11 cellular contexts compared by ENCODE assay signal in genomic region chr12:122106891-122107660, GRCh38. TPM values are rescaled to one million over a fixed set of nuclear protein-coding genes. Genes with fewer than 3 reads are reported as not detected.
DNase-seq lines count a peak whose midpoint lies in the region; ATAC-seq and TF ChIP-seq lines count a peak whose summit lies in the region.
"Had no signal": no experiment of that assay in that cellular context is flagged by ENCODE, and none has a peak within 500 bp of the region (broad histone marks: within the 10 kb centered on the region; RNA-seq: fewer than 3 reads in every experiment).

No MANE protein-coding gene starts in this region.

- peaks cover 29% of the 10 kb centered on the region for H3K36me3 Mint-ChIP-seq in activated naive CD8-positive, alpha-beta T cell treated with anti-CD3 and anti-CD28 coated beads for 36 hours
- H3K36me3 Mint-ChIP-seq in stimulated activated naive B cell treated with anti-CD40 and anti-IgM and Interleukin-4, amounts not matched to agents 10 μg/mL and 1 μg/mL and 100 μg/mL, for 72 hours, result peaks cover 5 to 13% of the 10 kb centered on the region in 2 donors

- H3K27ac Mint-ChIP-seq in activated naive CD8-positive, alpha-beta T cell treated with anti-CD3 and anti-CD28 coated beads for 36 hours, result peak overlapping the region; percentile 91
- H3K27ac Mint-ChIP-seq in stimulated activated naive B cell treated with anti-CD40 and anti-IgM and Interleukin-4, amounts not matched to agents 10 μg/mL and 1 μg/mL and 100 μg/mL, for 72 hours, result no peak overlapping the region
- H3K27ac Mint-ChIP-seq: activated T-helper 2 cell treated with anti-CD3 and anti-CD28 coated beads, Interferon-gamma antibody, Interleukin-2, Interleukin-4, amounts not matched to agents 10 μg/mL and 5 μg/mL and 100 μg/mL, durations not matched to agents 14 hours and 24 hours and 36 hours had no signal

- no peaks in the 10 kb centered on the region for H3K27me3 Mint-ChIP-seq in activated naive CD8-positive, alpha-beta T cell treated with anti-CD3 and anti-CD28 coated beads for 36 hours
- no peaks in the 10 kb centered on the region for H3K27me3 Mint-ChIP-seq in stimulated activated naive B cell treated with anti-CD40 and anti-IgM and Interleukin-4, amounts not matched to agents 10 μg/mL and 1 μg/mL and 100 μg/mL, for 72 hours

- no peak for TF ChIP-seq EP300 in tibial nerve (IDR thresholded peaks at IDR 0.05)

- H3K27ac ChIP-seq in AG04450 (ENCODE audit: low read depth, low read length) (peak overlapping the region; percentile 52), tibial nerve (no peak overlapping the region)

- no peak for TF ChIP-seq CTCF in AG04450 (IDR thresholded peaks at IDR 0.05; ENCODE audit: low read depth, low read length)
- TF ChIP-seq CTCF in tibial nerve (IDR thresholded peaks at IDR 0.05), result no peak

- no peak for DNase-seq in AG04450 (ENCODE audit: low read depth, low spot score)
- DNase-seq in NCI-H1092 treated with DMSO at 0.1 percent for 48 hours (lab: John Stamatoyannopoulos, UW), result peak; percentile 65
- no peak for DNase-seq in activated naive CD8-positive, alpha-beta T cell treated with anti-CD3 and anti-CD28 coated beads for 36 hours
- DNase-seq in kidney tubule cell (ENCODE audit: low spot score), result peak; percentile 39
- no peak for DNase-seq in UCSD-AML1 (lab: John Stamatoyannopoulos, UW; ENCODE audit: unreplicated experiment)
- no peak for DNase-seq in tibial nerve (ENCODE audit: low spot score in 2 of 2)
- DNase-seq in C1 segment of cervical spinal cord (lab: John Stamatoyannopoulos, UW), result no peak
- DNase-seq in stimulated activated naive B cell treated with anti-CD40 and anti-IgM and Interleukin-4, amounts not matched to agents 10 μg/mL and 1 μg/mL and 100 μg/mL, for 72 hours, result no peak
- DNase-seq: DND-41, NCI-H226 had no signal

- TF ChIP-seq POLR2A in tibial nerve (IDR thresholded peaks at IDR 0.05), result no peak

- H3K9me3 ChIP-seq in AG04450 (ENCODE audit: control insufficient read depth, insufficient read depth, low read length) (no peaks in the 10 kb centered on the region), tibial nerve (no peaks in the 10 kb centered on the region)

- H3K9me3 Mint-ChIP-seq in activated naive CD8-positive, alpha-beta T cell treated with anti-CD3 and anti-CD28 coated beads for 36 hours, result peaks cover 4% of the 10 kb centered on the region
- H3K9me3 Mint-ChIP-seq in stimulated activated naive B cell treated with anti-CD40 and anti-IgM and Interleukin-4, amounts not matched to agents 10 μg/mL and 1 μg/mL and 100 μg/mL, for 72 hours, result no peaks in the 10 kb centered on the region
- H3K9me3 Mint-ChIP-seq: activated T-helper 2 cell treated with anti-CD3 and anti-CD28 coated beads, Interferon-gamma antibody, Interleukin-2, Interleukin-4, amounts not matched to agents 10 μg/mL and 5 μg/mL and 100 μg/mL, durations not matched to agents 14 hours and 24 hours and 36 hours had no signal

- WGBS in tibial nerve, 2 donors, result 51 to 74% methylated on average over 11 to 12 of the region's 13 CpGs

- H3K4me3 ChIP-seq in AG04450 (ENCODE audit: low read depth, low read length) (no peak overlapping the region), tibial nerve (no peak overlapping the region)

- H3K27me3 ChIP-seq in AG04450 (ENCODE audit: control insufficient read depth, insufficient read depth, low read length) (no peaks in the 10 kb centered on the region), tibial nerve (no peaks in the 10 kb centered on the region)

- no peaks in the 10 kb centered on the region for H3K36me3 ChIP-seq in tibial nerve

- H3K4me1 ChIP-seq in tibial nerve, result peaks cover 0 to 37% (median 18%) of the 10 kb centered on the region in 4 donors

- POLR2A ChIA-PET in AG04450 (lab: Yijun Ruan, JAX), result interaction anchor here (0.7 to 1.4 kb wide), 4 partner anchors 9 to 26 kb away, joined by 3 to 6 read pairs (median 4); no protein-coding TSS in a partner anchor

- no peak overlapping the region for H3K4me3 Mint-ChIP-seq in activated naive CD8-positive, alpha-beta T cell treated with anti-CD3 and anti-CD28 coated beads for 36 hours
- no peak overlapping the region for H3K4me3 Mint-ChIP-seq in stimulated activated naive B cell treated with anti-CD40 and anti-IgM and Interleukin-4, amounts not matched to agents 10 μg/mL and 1 μg/mL and 100 μg/mL, for 72 hours

- no peak for ATAC-seq in stimulated activated naive B cell treated with anti-CD40 and anti-IgM and Interleukin-4, amounts not matched to agents 10 μg/mL and 1 μg/mL and 100 μg/mL, for 72 hours (replicated peaks)

- CTCF ChIA-PET in AG04450 (lab: Charles Lee), result interaction anchor here (1.0 kb wide), 1 partner anchor 16 kb away, joined by 4 read pairs; no protein-coding TSS in a partner anchor

- peaks cover 73% of the 10 kb centered on the region for H3K4me1 Mint-ChIP-seq in activated naive CD8-positive, alpha-beta T cell treated with anti-CD3 and anti-CD28 coated beads for 36 hours
- peaks cover 37 to 69% of the 10 kb centered on the region in 2 donors for H3K4me1 Mint-ChIP-seq in stimulated activated naive B cell treated with anti-CD40 and anti-IgM and Interleukin-4, amounts not matched to agents 10 μg/mL and 1 μg/mL and 100 μg/mL, for 72 hours

RNA-seq across cellular contexts. Expression of gene MLXIP, which starts 28.5 kb away (rescaled TPM):
- polyA plus RNA-seq in AG04450 (2011; rRNA removed), result 5.8 and 8.4 TPM in 2 replicates
- 11.4 and 11.9 TPM in 2 replicates for polyA minus RNA-seq in AG04450 (2011; rRNA and poly(A)+ RNA removed)
- 10 to 100 TPM; 29.0 to 30.1 TPM for total RNA-seq in activated naive CD8-positive, alpha-beta T cell treated with anti-CD3 and anti-CD28 coated beads for 36 hours
- 10 to 100 TPM; 22.1 to 57.0 (median 27.1) TPM for total RNA-seq in tibial nerve

Comparison
In these comparisons a context has a peak if more than half of its experiments do, and no peak if none do; other contexts are left out.
1. DNase-seq: peak in NCI-H1092 treated with DMSO at 0.1 percent for 48 hours (single experiment) and kidney tubule cell (single experiment); none in AG04450 (single experiment), activated naive CD8-positive, alpha-beta T cell treated with anti-CD3 and anti-CD28 coated beads for 36 hours (single experiment), UCSD-AML1 (single experiment), tibial nerve (0 of 2), C1 segment of cervical spinal cord (0 of 14) and stimulated activated naive B cell treated with anti-CD40 and anti-IgM and Interleukin-4, amounts not matched to agents 10 μg/mL and 1 μg/mL and 100 μg/mL, for 72 hours (single experiment).